Comparison of ENCODE assay signal across 28 cellular contexts in genomic region chr20:6095409-6095808, GRCh38. TPM values are rescaled to one million over a fixed set of nuclear protein-coding genes. Genes with fewer than 3 reads are reported as not detected.
"Had no signal": no experiment of that assay in that cellular context is flagged by ENCODE, and none has a peak within 500 bp of the region (broad histone marks: within the 10 kb centered on the region; RNA-seq: fewer than 3 reads in every experiment).

No MANE protein-coding gene starts in this region.

- H3K36me3 ChIP-seq: MG63, Peyer's patch had no signal

- H3K4me3 Mint-ChIP-seq: activated CD4-positive, alpha-beta memory T cell treated with anti-CD3 and anti-CD28 coated beads, Interleukin-2, amount 10 ng/mL, durations not matched to agents 7 days and 5 days; activated naive CD4-positive, alpha-beta T cell treated with anti-CD3 and anti-CD28 coated beads, Interleukin-2, amount 10 ng/mL, durations not matched to agents 7 days and 5 days; activated naive CD8-positive, alpha-beta T cell treated with anti-CD3 and anti-CD28 coated beads for 36 hours; activated T-helper 17 cell treated with anti-CD3 and anti-CD28 coated beads, Interleukin-2, amount 50 U/mL, for 72 hours had no signal

- H3K36me3 Mint-ChIP-seq: activated naive CD4-positive, alpha-beta T cell treated with anti-CD3 and anti-CD28 coated beads, Interleukin-2, amount 10 ng/mL, durations not matched to agents 7 days and 5 days; activated naive CD8-positive, alpha-beta T cell treated with anti-CD3 and anti-CD28 coated beads for 36 hours had no signal

- H3K4me2 ChIP-seq: SK-N-SH had no signal

- H3K9ac ChIP-seq: SK-N-SH had no signal

- H3K4me3 ChIP-seq: MG63, Peyer's patch, SJCRH30 had no signal

- H3K27me3 ChIP-seq: MG63, Peyer's patch, SJCRH30 had no signal

- H3K9me3 Mint-ChIP-seq: activated CD4-positive, alpha-beta memory T cell treated with anti-CD3 and anti-CD28 coated beads, Interleukin-2, amount 10 ng/mL, durations not matched to agents 7 days and 5 days; activated naive CD4-positive, alpha-beta T cell treated with anti-CD3 and anti-CD28 coated beads, Interleukin-2, amount 10 ng/mL, durations not matched to agents 7 days and 5 days; activated naive CD8-positive, alpha-beta T cell treated with anti-CD3 and anti-CD28 coated beads for 36 hours; activated T-helper 17 cell treated with anti-CD3 and anti-CD28 coated beads, Interleukin-2, amount 50 U/mL, for 72 hours had no signal

- H3K4me1 ChIP-seq: SJCRH30 had no signal

- H3K27ac ChIP-seq: RWPE1, SJCRH30, VCaP had no signal

- DNase-seq: activated CD4-positive, alpha-beta memory T cell treated with anti-CD3 and anti-CD28 coated beads, Interleukin-2, amount 10 ng/mL, durations not matched to agents 7 days and 5 days; activated CD4-positive, alpha-beta T cell treated with anti-CD3 and anti-CD28 coated beads, Interleukin-2, amount 50 U/mL, for 1 hour; activated CD4-positive, CD25-positive, alpha-beta regulatory T cell; activated gamma-delta T cell; activated naive CD4-positive, alpha-beta T cell treated with anti-CD3 and anti-CD28 coated beads, Interleukin-2, amount 10 ng/mL, durations not matched to agents 7 days and 5 days; activated naive CD8-positive, alpha-beta T cell treated with anti-CD3 and anti-CD28 coated beads for 36 hours; activated T-cell treated with anti-CD3 and anti-CD28 coated beads for 4 hours; activated T-cell treated with anti-CD3 and anti-CD28 coated beads, Interleukin-2, amount 50 U/mL, for 48 hours; anterior cingulate cortex; MG63; MV-4-11; NCI-H1092 treated with DMSO at 0.1 percent for 48 hours; NCI-H1436; NCI-H1694 treated with DMSO at 0.1 percent for 48 hours; NCI-H2029 treated with DMSO at 0.1 percent for 48 hours; NCI-H510A treated with DMSO at 0.1 percent for 48 hours; NCI-H69; NK-92 treated with Interleukin-12 subunit alpha and Interleukin-12 subunit beta, amount 100 ng/mL, for 24 hours; Peyer's patch; Right ventricle myocardium superior; SJCRH30; SK-N-SH; T-helper 1 cell had no signal

- H3K4me1 Mint-ChIP-seq: activated CD4-positive, alpha-beta memory T cell treated with anti-CD3 and anti-CD28 coated beads, Interleukin-2, amount 10 ng/mL, durations not matched to agents 7 days and 5 days; activated naive CD4-positive, alpha-beta T cell treated with anti-CD3 and anti-CD28 coated beads, Interleukin-2, amount 10 ng/mL, durations not matched to agents 7 days and 5 days; activated naive CD8-positive, alpha-beta T cell treated with anti-CD3 and anti-CD28 coated beads for 36 hours; activated T-helper 17 cell treated with anti-CD3 and anti-CD28 coated beads, Interleukin-2, amount 50 U/mL, for 72 hours had no signal

- ATAC-seq: activated T-helper 17 cell treated with anti-CD3 and anti-CD28 coated beads, Interleukin-2, amount 50 U/mL, for 72 hours had no signal

- H3K9me3 ChIP-seq: MG63, Peyer's patch, SJCRH30, SK-N-SH had no signal

- H3K27ac Mint-ChIP-seq: activated CD4-positive, alpha-beta memory T cell treated with anti-CD3 and anti-CD28 coated beads, Interleukin-2, amount 10 ng/mL, durations not matched to agents 7 days and 5 days; activated naive CD4-positive, alpha-beta T cell treated with anti-CD3 and anti-CD28 coated beads, Interleukin-2, amount 10 ng/mL, durations not matched to agents 7 days and 5 days; activated naive CD8-positive, alpha-beta T cell treated with anti-CD3 and anti-CD28 coated beads for 36 hours; activated T-helper 17 cell treated with anti-CD3 and anti-CD28 coated beads, Interleukin-2, amount 50 U/mL, for 72 hours had no signal

RNA-seq across cellular contexts. Expression of gene FERMT1, which starts 27.4 kb away (rescaled TPM):
- total RNA-seq: activated CD4-positive, alpha-beta memory T cell treated with anti-CD3 and anti-CD28 coated beads, Interleukin-2, amount 10 ng/mL, durations not matched to agents 7 days and 5 days had no signal

RNA-seq across cellular contexts. Expression of gene LRRN4, which starts 41.5 kb away (rescaled TPM):
- total RNA-seq: activated CD4-positive, alpha-beta memory T cell treated with anti-CD3 and anti-CD28 coated beads, Interleukin-2, amount 10 ng/mL, durations not matched to agents 7 days and 5 days; activated CD8-positive, alpha-beta memory T cell treated with anti-CD3 and anti-CD28 coated beads for 36 hours; activated naive CD8-positive, alpha-beta T cell treated with anti-CD3 and anti-CD28 coated beads for 36 hours; activated T-helper 17 cell treated with anti-CD3 and anti-CD28 coated beads, Interleukin-2, amount 50 U/mL, for 72 hours; Peyer's patch; Right ventricle myocardium superior; T-helper 2 cell treated with Interferon-gamma antibody and Interleukin-4, amounts not matched to agents 100 ng/mL and 5 ng/mL, for 36 hours had no signal
